1 cellular context compared by ENCODE assay signal in the genomic region with DNA sequence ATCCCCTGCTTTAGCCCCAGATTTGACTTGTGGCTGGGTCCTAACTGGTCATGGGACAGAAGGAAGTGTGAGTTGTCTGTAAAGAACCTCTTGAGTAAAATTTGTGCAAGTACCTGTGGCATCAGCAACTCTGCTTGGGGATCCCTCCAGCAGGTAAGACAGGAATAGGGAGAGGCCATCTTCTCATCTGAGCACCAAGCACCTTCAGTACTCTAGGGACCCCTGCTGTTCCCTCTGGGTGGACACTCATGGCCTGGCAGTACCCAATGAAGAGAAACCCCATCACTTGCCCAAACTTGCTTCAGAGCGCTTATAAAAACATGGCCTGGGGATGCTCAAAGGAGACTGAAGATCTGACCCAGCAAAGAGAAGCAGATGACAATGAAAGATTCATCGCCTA.
TF ChIP-seq lines count a peak whose summit lies in the region.

No MANE protein-coding gene starts in this region.

TF ChIP-seq in H1, 55 proteins besides CTCF, POLR2A, EP300 and RAD21 (continued from another document):
- TF ChIP-seq MAFK (IDR thresholded peaks at IDR 0.05; ENCODE audit: low read depth, low read length): no peak
- TF ChIP-seq RBBP5 (IDR thresholded peaks at IDR 0.05; ENCODE audit: borderline replicate concordance, low read depth, low read length): no peak
